ENCODE assay signal across 10 cellular contexts in genomic region chr6:79377830-79378460, GRCh38.
DNase-seq lines count a peak whose midpoint lies in the region; ATAC-seq and TF ChIP-seq lines count a peak whose summit lies in the region.
"Had no signal": no experiment of that assay in that cellular context is flagged by ENCODE, and none has a peak within 500 bp of the region (broad histone marks: within the 10 kb centered on the region; RNA-seq: fewer than 3 reads in every experiment).

No MANE protein-coding gene starts in this region.

- intact Hi-C loops in body of pancreas (cut with DNase I) (no loop called here), esophagus muscularis mucosa (cut with DNase I) (no loop called here), stomach (cut with DNase I; ENCODE audit: low total_unique reads) (no loop called here)
- intact Hi-C loops in activated CD4-positive, alpha-beta memory T cell treated with anti-CD3 and anti-CD28 coated beads for 36 hours (cut with micrococcal nuclease) = no loop called here

- DNase-seq in body of pancreas (no peak), neural progenitor cell (ENCODE audit: low spot score) (no peak), Ammon's horn (ENCODE audit: low spot score) (no peak), esophagus muscularis mucosa (ENCODE audit: extremely low spot score) (no peak), stomach (no peak)
- DNase-seq in activated CD4-positive, alpha-beta memory T cell treated with anti-CD3 and anti-CD28 coated beads for 36 hours = no peak
- DNase-seq: NCI-H2081 treated with DMSO at 0.1 percent for 48 hours had no signal

- H3K9me3 ChIP-seq in body of pancreas (no peaks in the 10 kb centered on the region), neural progenitor cell (ENCODE audit: low read depth) (no peaks in the 10 kb centered on the region), esophagus muscularis mucosa (no peaks in the 10 kb centered on the region), stomach (no peaks in the 10 kb centered on the region)

- no peak overlapping the region for H3K9ac ChIP-seq in neural progenitor cell

- H3K9me3 Mint-ChIP-seq in neural progenitor cell = no peaks in the 10 kb centered on the region
- no peaks in the 10 kb centered on the region for H3K9me3 Mint-ChIP-seq in activated CD4-positive, alpha-beta memory T cell treated with anti-CD3 and anti-CD28 coated beads for 36 hours

- no peaks in the 10 kb centered on the region for H3K36me3 Mint-ChIP-seq in neural progenitor cell
- H3K36me3 Mint-ChIP-seq in activated CD4-positive, alpha-beta memory T cell treated with anti-CD3 and anti-CD28 coated beads for 36 hours = no peaks in the 10 kb centered on the region

- no peaks in the 10 kb centered on the region for H4K20me1 ChIP-seq in neural progenitor cell (ENCODE audit: low read depth)

- TF ChIP-seq POLR2A in body of pancreas (IDR thresholded peaks at IDR 0.05) (no peak), esophagus muscularis mucosa (IDR thresholded peaks at IDR 0.05; ENCODE audit: low read depth) (no peak), stomach (IDR thresholded peaks at IDR 0.05) (no peak)

- TF ChIP-seq CTCF in body of pancreas (IDR thresholded peaks at IDR 0.05) = no peak
- TF ChIP-seq CTCF in neural progenitor cell (IDR thresholded peaks at IDR 0.05) = no peak
- TF ChIP-seq CTCF in esophagus muscularis mucosa (IDR thresholded peaks at IDR 0.05) = no peak
- TF ChIP-seq CTCF in stomach (IDR thresholded peaks at IDR 0.05) = no peak

- H3K27me3 Mint-ChIP-seq in neural progenitor cell (ENCODE audit: insufficient read depth, low read depth) = no peaks in the 10 kb centered on the region
- H3K27me3 Mint-ChIP-seq in activated CD4-positive, alpha-beta memory T cell treated with anti-CD3 and anti-CD28 coated beads for 36 hours = peaks cover 2% of the 10 kb centered on the region

- peaks cover 12% of the 10 kb centered on the region for H3K4me1 Mint-ChIP-seq in neural progenitor cell
- no peaks in the 10 kb centered on the region for H3K4me1 Mint-ChIP-seq in activated CD4-positive, alpha-beta memory T cell treated with anti-CD3 and anti-CD28 coated beads for 36 hours (ENCODE audit: low read depth)

- 24 to 30% methylated on average over 1 of the region's 1 CpG for WGBS in body of pancreas, 2 donors
- 55% methylated on average over 1 of the region's 1 CpG for WGBS in esophagus muscularis mucosa
- WGBS in stomach, 5 donors = 8 to 19% (median 14%) methylated on average over 1 of the region's 1 CpG

- H3K27ac ChIP-seq in body of pancreas (no peak overlapping the region), neural progenitor cell (no peak overlapping the region), esophagus muscularis mucosa (replicated peaks in 1 of 4) (no peak overlapping the region), stomach (peak overlapping the region in 2 of 5 donors; percentile 19 to 23)
- H3K27ac ChIP-seq: HL-60 had no signal

- H3K4me1 ChIP-seq in body of pancreas = peaks cover 5% of the 10 kb centered on the region
- peaks cover 9% of the 10 kb centered on the region for H3K4me1 ChIP-seq in neural progenitor cell
- H3K4me1 ChIP-seq in esophagus muscularis mucosa = peaks cover 0 to 6% (median 0%) of the 10 kb centered on the region in 4 donors
- H3K4me1 ChIP-seq in stomach = peaks cover 4 to 29% (median 16%) of the 10 kb centered on the region in 4 donors

- CTCF ChIA-PET in activated CD4-positive, alpha-beta memory T cell treated with anti-CD3 and anti-CD28 coated beads for 36 hours (lab: Charles Lee) = no interaction called here

- H2AFZ ChIP-seq in neural progenitor cell (replicated peaks) = peak overlapping the region; percentile 38

- H3K27me3 ChIP-seq in body of pancreas (no peaks in the 10 kb centered on the region), neural progenitor cell (no peaks in the 10 kb centered on the region), esophagus muscularis mucosa (no peaks in the 10 kb centered on the region), stomach (no peaks in the 10 kb centered on the region)

- no peak overlapping the region for H3K4me3 Mint-ChIP-seq in neural progenitor cell
- no peak overlapping the region for H3K4me3 Mint-ChIP-seq in activated CD4-positive, alpha-beta memory T cell treated with anti-CD3 and anti-CD28 coated beads for 36 hours

- H3K4me2 ChIP-seq in neural progenitor cell = no peak overlapping the region

- no peak for TF ChIP-seq EP300 in esophagus muscularis mucosa (IDR thresholded peaks at IDR 0.05)
- no peak for TF ChIP-seq EP300 in stomach (IDR thresholded peaks at IDR 0.05)

- H3K79me2 ChIP-seq in neural progenitor cell (ENCODE audit: low read depth) = no peaks in the 10 kb centered on the region

- POLR2A ChIA-PET in activated CD4-positive, alpha-beta memory T cell treated with anti-CD3 and anti-CD28 coated beads for 36 hours (lab: Charles Lee) = no interaction called here

- no peak overlapping the region for H3K4me3 ChIP-seq in body of pancreas
- H3K4me3 ChIP-seq in neural progenitor cell = no peak overlapping the region
- no peak overlapping the region for H3K4me3 ChIP-seq in esophagus muscularis mucosa
- no peak overlapping the region for H3K4me3 ChIP-seq in stomach

- H3K36me3 ChIP-seq in body of pancreas (replicated peaks in 1 of 2; ENCODE audit: insufficient read depth in 1 of 2, low read depth in 2 of 2) (no peaks in the 10 kb centered on the region), neural progenitor cell (no peaks in the 10 kb centered on the region), esophagus muscularis mucosa (no peaks in the 10 kb centered on the region), stomach (no peaks in the 10 kb centered on the region)

- peak; percentile 42 for ATAC-seq in GM18873 (IDR thresholded peaks at IDR 0.05; ENCODE audit: low FRiP score, unreplicated experiment)
- peak; percentile 61 for ATAC-seq in HG02798 (IDR thresholded peaks at IDR 0.05; ENCODE audit: poor library complexity, unreplicated experiment)
- ATAC-seq in body of pancreas = peak; percentile 24

- peak overlapping the region; percentile 35 for H3K27ac Mint-ChIP-seq in neural progenitor cell
- no peak overlapping the region for H3K27ac Mint-ChIP-seq in activated CD4-positive, alpha-beta memory T cell treated with anti-CD3 and anti-CD28 coated beads for 36 hours

- H3F3A ChIP-seq in neural progenitor cell (ENCODE audit: low read depth) = no peaks in the 10 kb centered on the region
